In the genomic region with DNA sequence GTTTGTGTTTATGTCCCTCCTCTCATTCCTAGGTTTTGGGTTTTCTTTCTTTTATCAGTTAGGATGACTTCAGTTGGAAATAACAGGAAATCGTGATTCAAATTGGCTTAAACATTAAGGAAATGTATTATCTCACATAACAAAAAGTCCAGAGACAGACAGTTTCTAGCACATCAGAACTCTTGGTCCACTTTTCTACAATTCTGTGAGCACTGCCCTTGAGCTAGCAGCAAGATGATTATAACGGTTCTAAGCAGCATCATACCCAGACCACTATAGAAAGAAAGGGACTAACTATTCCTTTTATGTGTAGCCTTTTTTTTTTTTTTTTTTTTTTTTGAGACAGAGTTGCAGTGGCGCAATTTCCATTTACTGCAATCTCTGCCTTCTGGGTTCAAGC, we compare ENCODE assay signal across 39 cellular contexts. TPM values are rescaled to one million over a fixed set of nuclear protein-coding genes. Genes with fewer than 3 reads are reported as not detected.
"Had no signal": no experiment of that assay in that cellular context is flagged by ENCODE, and none has a peak within 500 bp of the region (broad histone marks: within the 10 kb centered on the region; RNA-seq: fewer than 3 reads in every experiment).

No MANE protein-coding gene starts in this region.

- H3K4me1 ChIP-seq: ascending aorta had no signal

- H3K27ac Mint-ChIP-seq: activated CD4-positive, alpha-beta memory T cell treated with anti-CD3 and anti-CD28 coated beads, Interleukin-2, amount 10 ng/mL, durations not matched to agents 7 days and 5 days; activated CD4-positive, alpha-beta T cell treated with anti-CD3 and anti-CD28 coated beads for 36 hours; activated CD4-positive, alpha-beta T cell treated with anti-CD3 and anti-CD28 coated beads, Interleukin-2, amount 10 ng/mL, durations not matched to agents 7 days and 5 days; activated CD8-positive, alpha-beta memory T cell treated with anti-CD3 and anti-CD28 coated beads, Interleukin-2, amount 10 ng/mL, durations not matched to agents 7 days and 5 days; activated CD8-positive, alpha-beta T cell treated with anti-CD3 and anti-CD28 coated beads, Interleukin-2, amount 10 ng/mL, durations not matched to agents 7 days and 5 days; activated naive CD4-positive, alpha-beta T cell treated with anti-CD3 and anti-CD28 coated beads, Interleukin-2, amount 10 ng/mL, durations not matched to agents 7 days and 5 days; activated naive CD4-positive, alpha-beta T cell treated with anti-CD3 and anti-CD28 coated beads, Interleukin-2, amount 50 U/mL, for 24 hours; activated naive CD8-positive, alpha-beta T cell; activated naive CD8-positive, alpha-beta T cell treated with anti-CD3 and anti-CD28 coated beads, Interleukin-2, amount 10 ng/mL, durations not matched to agents 7 days and 5 days; activated naive CD8-positive, alpha-beta T cell treated with anti-CD3 and anti-CD28 coated beads, Interleukin-2, amount 50 U/mL, for 24 hours; activated T-cell treated with anti-CD3 and anti-CD28 coated beads, Interleukin-2, amount 50 U/mL, for 24 hours; activated T-helper 2 cell treated with anti-CD3 and anti-CD28 coated beads, Interferon-gamma antibody, Interleukin-2, Interleukin-4, amounts not matched to agents 10 μg/mL and 5 μg/mL and 100 μg/mL, durations not matched to agents 14 hours and 24 hours and 36 hours; brain; T-cell; T-helper 2 cell treated with Interferon-gamma antibody and Interleukin-4, amounts not matched to agents 5 μg/mL and 100 μg/mL, for 36 hours had no signal

- H3K9me3 ChIP-seq: ascending aorta had no signal

- H3K36me3 Mint-ChIP-seq: activated naive CD4-positive, alpha-beta T cell treated with anti-CD3 and anti-CD28 coated beads, Interleukin-2, amount 10 ng/mL, durations not matched to agents 7 days and 5 days; activated naive CD4-positive, alpha-beta T cell treated with anti-CD3 and anti-CD28 coated beads, Interleukin-2, amount 50 U/mL, for 24 hours; activated naive CD8-positive, alpha-beta T cell; activated naive CD8-positive, alpha-beta T cell treated with anti-CD3 and anti-CD28 coated beads, Interleukin-2, amount 10 ng/mL, durations not matched to agents 7 days and 5 days; brain; T-cell had no signal

- DNase-seq: activated CD4-positive, alpha-beta memory T cell treated with anti-CD3 and anti-CD28 coated beads, Interleukin-2, amount 10 ng/mL, durations not matched to agents 7 days and 5 days; activated CD4-positive, alpha-beta T cell treated with anti-CD3 and anti-CD28 coated beads for 1 hour; activated CD4-positive, alpha-beta T cell treated with anti-CD3 and anti-CD28 coated beads for 36 hours; activated CD4-positive, alpha-beta T cell treated with anti-CD3 and anti-CD28 coated beads for 48 hours; activated CD4-positive, alpha-beta T cell treated with anti-CD3 and anti-CD28 coated beads, Interleukin-2, amount 10 ng/mL, durations not matched to agents 7 days and 5 days; activated CD4-positive, alpha-beta T cell treated with anti-CD3 and anti-CD28 coated beads, Interleukin-2, amount 50 U/mL, for 48 hours; activated CD4-positive, CD25-positive, alpha-beta regulatory T cell; activated CD8-positive, alpha-beta memory T cell treated with anti-CD3 and anti-CD28 coated beads for 24 hours; activated CD8-positive, alpha-beta memory T cell treated with anti-CD3 and anti-CD28 coated beads, Interleukin-2, amount 10 ng/mL, durations not matched to agents 7 days and 5 days; activated CD8-positive, alpha-beta memory T cell treated with anti-CD3 and anti-CD28 coated beads, Interleukin-2, amount 50 U/mL, for 48 hours; activated CD8-positive, alpha-beta T cell treated with anti-CD3 and anti-CD28 coated beads, Interleukin-2, amount 10 ng/mL, durations not matched to agents 7 days and 5 days; activated effector memory CD4-positive, alpha-beta T cell treated with Interleukin-2 at 50 U/mL for 16 hours; activated gamma-delta T cell; activated naive CD4-positive, alpha-beta T cell treated with anti-CD3 and anti-CD28 coated beads, Interleukin-2, amount 10 ng/mL, durations not matched to agents 7 days and 5 days; activated naive CD4-positive, alpha-beta T cell treated with Interleukin-2 at 50 U/mL for 16 hours; activated naive CD8-positive, alpha-beta T cell treated with anti-CD3 and anti-CD28 coated beads, Interleukin-2, amount 10 ng/mL, durations not matched to agents 7 days and 5 days; activated naive CD8-positive, alpha-beta T cell treated with anti-CD3 and anti-CD28 coated beads, Interleukin-2, amount 50 U/mL, for 24 hours; activated T-cell treated with anti-CD3 and anti-CD28 coated beads, Interleukin-2, amount 50 U/mL, for 24 hours; activated T-cell treated with anti-CD3 and anti-CD28 coated beads, Interleukin-2, amount 50 U/mL, for 48 hours; amygdala; anterior cingulate cortex; caudate nucleus; cerebellar nuclear complex; T-cell; T-helper 2 cell; T-helper 9 cell had no signal

- H3K4me3 Mint-ChIP-seq: activated CD4-positive, alpha-beta memory T cell treated with anti-CD3 and anti-CD28 coated beads, Interleukin-2, amount 10 ng/mL, durations not matched to agents 7 days and 5 days; activated CD4-positive, alpha-beta T cell treated with anti-CD3 and anti-CD28 coated beads for 36 hours; activated CD4-positive, alpha-beta T cell treated with anti-CD3 and anti-CD28 coated beads, Interleukin-2, amount 10 ng/mL, durations not matched to agents 7 days and 5 days; activated CD8-positive, alpha-beta memory T cell treated with anti-CD3 and anti-CD28 coated beads, Interleukin-2, amount 10 ng/mL, durations not matched to agents 7 days and 5 days; activated CD8-positive, alpha-beta T cell treated with anti-CD3 and anti-CD28 coated beads, Interleukin-2, amount 10 ng/mL, durations not matched to agents 7 days and 5 days; activated naive CD4-positive, alpha-beta T cell treated with anti-CD3 and anti-CD28 coated beads, Interleukin-2, amount 10 ng/mL, durations not matched to agents 7 days and 5 days; activated naive CD4-positive, alpha-beta T cell treated with anti-CD3 and anti-CD28 coated beads, Interleukin-2, amount 50 U/mL, for 24 hours; activated naive CD8-positive, alpha-beta T cell; activated naive CD8-positive, alpha-beta T cell treated with anti-CD3 and anti-CD28 coated beads, Interleukin-2, amount 10 ng/mL, durations not matched to agents 7 days and 5 days; activated naive CD8-positive, alpha-beta T cell treated with anti-CD3 and anti-CD28 coated beads, Interleukin-2, amount 50 U/mL, for 24 hours; activated T-cell treated with anti-CD3 and anti-CD28 coated beads, Interleukin-2, amount 50 U/mL, for 24 hours; brain; central memory CD8-positive, alpha-beta T cell; T-cell; T-helper 2 cell treated with Interferon-gamma antibody and Interleukin-4, amounts not matched to agents 5 μg/mL and 100 μg/mL, for 36 hours had no signal

- H3K36me3 ChIP-seq: ascending aorta, cardiac muscle cell had no signal

- H3K4me3 ChIP-seq: ascending aorta, cardiac muscle cell had no signal

- H3K27me3 ChIP-seq: ascending aorta had no signal

- ATAC-seq: activated CD4-positive, alpha-beta T cell treated with anti-CD3 and anti-CD28 coated beads for 36 hours; activated CD4-positive, CD25-positive, alpha-beta regulatory T cell treated with anti-CD3 and anti-CD28 coated beads, Interleukin-2, amount 50 U/mL, for 24 hours; activated CD8-positive, alpha-beta memory T cell treated with anti-CD3 and anti-CD28 coated beads, Interleukin-2, amount 10 ng/mL, durations not matched to agents 7 days and 5 days; activated CD8-positive, alpha-beta T cell treated with anti-CD3 and anti-CD28 coated beads, Interleukin-2, amount 10 ng/mL, durations not matched to agents 7 days and 5 days; activated naive CD8-positive, alpha-beta T cell treated with anti-CD3 and anti-CD28 coated beads, Interleukin-2, amount 50 U/mL, for 24 hours; T-cell had no signal

- H3K27ac ChIP-seq: ascending aorta, cardiac muscle cell, VCaP had no signal

- H3K4me1 Mint-ChIP-seq: activated CD4-positive, alpha-beta memory T cell treated with anti-CD3 and anti-CD28 coated beads, Interleukin-2, amount 10 ng/mL, durations not matched to agents 7 days and 5 days; activated CD4-positive, alpha-beta T cell treated with anti-CD3 and anti-CD28 coated beads for 36 hours; activated CD4-positive, alpha-beta T cell treated with anti-CD3 and anti-CD28 coated beads, Interleukin-2, amount 10 ng/mL, durations not matched to agents 7 days and 5 days; activated CD8-positive, alpha-beta memory T cell treated with anti-CD3 and anti-CD28 coated beads, Interleukin-2, amount 10 ng/mL, durations not matched to agents 7 days and 5 days; activated naive CD4-positive, alpha-beta T cell treated with anti-CD3 and anti-CD28 coated beads, Interleukin-2, amount 10 ng/mL, durations not matched to agents 7 days and 5 days; activated naive CD4-positive, alpha-beta T cell treated with anti-CD3 and anti-CD28 coated beads, Interleukin-2, amount 50 U/mL, for 24 hours; activated naive CD8-positive, alpha-beta T cell treated with anti-CD3 and anti-CD28 coated beads, Interleukin-2, amount 10 ng/mL, durations not matched to agents 7 days and 5 days; activated naive CD8-positive, alpha-beta T cell treated with anti-CD3 and anti-CD28 coated beads, Interleukin-2, amount 50 U/mL, for 24 hours; brain; central memory CD8-positive, alpha-beta T cell; T-cell had no signal

RNA-seq across cellular contexts. Expression of gene FCGR2B, which starts 18.9 kb away (rescaled TPM):
- total RNA-seq: activated CD4-positive, alpha-beta T cell treated with anti-CD3 and anti-CD28 coated beads for 36 hours; activated CD4-positive, alpha-beta T cell treated with anti-CD3 and anti-CD28 coated beads, Interleukin-2, amount 10 ng/mL, durations not matched to agents 7 days and 5 days; activated CD8-positive, alpha-beta T cell treated with anti-CD3 and anti-CD28 coated beads, Interleukin-2, amount 10 ng/mL, durations not matched to agents 7 days and 5 days; activated T-helper 2 cell treated with anti-CD3 and anti-CD28 coated beads, Interferon-gamma antibody, Interleukin-2, Interleukin-4, amounts not matched to agents 10 μg/mL and 5 μg/mL and 100 μg/mL, durations not matched to agents 14 hours and 24 hours and 36 hours; bronchial epithelial cell; cardiac muscle cell; chondrocyte; T-helper 1 cell treated with Interleukin-12 subunit alpha and Interleukin-12 subunit beta and Interleukin-4 antibody, amounts not matched to agents 30 ng/mL and 1 ng/mL, for 36 hours had no signal
- polyA plus RNA-seq: cardiac muscle cell had no signal

RNA-seq across cellular contexts. Expression of gene FCRLA, which starts 25.1 kb away (rescaled TPM):
- total RNA-seq: activated CD4-positive, alpha-beta memory T cell treated with anti-CD3 and anti-CD28 coated beads, Interleukin-2, amount 10 ng/mL, durations not matched to agents 7 days and 5 days; activated CD4-positive, alpha-beta T cell treated with anti-CD3 and anti-CD28 coated beads for 36 hours; activated CD4-positive, alpha-beta T cell treated with anti-CD3 and anti-CD28 coated beads, Interleukin-2, amount 10 ng/mL, durations not matched to agents 7 days and 5 days; activated CD8-positive, alpha-beta memory T cell treated with anti-CD3 and anti-CD28 coated beads, Interleukin-2, amount 10 ng/mL, durations not matched to agents 7 days and 5 days; activated CD8-positive, alpha-beta T cell treated with anti-CD3 and anti-CD28 coated beads, Interleukin-2, amount 10 ng/mL, durations not matched to agents 7 days and 5 days; activated T-helper 2 cell treated with anti-CD3 and anti-CD28 coated beads, Interferon-gamma antibody, Interleukin-2, Interleukin-4, amounts not matched to agents 10 μg/mL and 5 μg/mL and 100 μg/mL, durations not matched to agents 14 hours and 24 hours and 36 hours; ascending aorta; cardiac muscle cell; chondrocyte; T-helper 1 cell treated with Interleukin-12 subunit alpha and Interleukin-12 subunit beta and Interleukin-4 antibody, amounts not matched to agents 30 ng/mL and 1 ng/mL, for 36 hours had no signal
- polyA plus RNA-seq: cardiac muscle cell had no signal

RNA-seq across cellular contexts. Expression of gene FCRLB, which starts 39.5 kb away (rescaled TPM):
- total RNA-seq: activated CD4-positive, alpha-beta T cell treated with anti-CD3 and anti-CD28 coated beads for 36 hours; activated T-helper 2 cell treated with anti-CD3 and anti-CD28 coated beads, Interferon-gamma antibody, Interleukin-2, Interleukin-4, amounts not matched to agents 10 μg/mL and 5 μg/mL and 100 μg/mL, durations not matched to agents 14 hours and 24 hours and 36 hours; ascending aorta had no signal

RNA-seq across cellular contexts. Expression of gene FCGR3B, which starts 50.9 kb away (rescaled TPM):
- total RNA-seq: activated CD4-positive, alpha-beta memory T cell treated with anti-CD3 and anti-CD28 coated beads, Interleukin-2, amount 10 ng/mL, durations not matched to agents 7 days and 5 days; activated CD4-positive, alpha-beta T cell treated with anti-CD3 and anti-CD28 coated beads for 36 hours; activated CD4-positive, alpha-beta T cell treated with anti-CD3 and anti-CD28 coated beads, Interleukin-2, amount 10 ng/mL, durations not matched to agents 7 days and 5 days; activated CD8-positive, alpha-beta T cell treated with anti-CD3 and anti-CD28 coated beads, Interleukin-2, amount 10 ng/mL, durations not matched to agents 7 days and 5 days; activated naive CD8-positive, alpha-beta T cell treated with anti-CD3 and anti-CD28 coated beads, Interleukin-2, amount 10 ng/mL, durations not matched to agents 7 days and 5 days; activated T-helper 2 cell treated with anti-CD3 and anti-CD28 coated beads, Interferon-gamma antibody, Interleukin-2, Interleukin-4, amounts not matched to agents 10 μg/mL and 5 μg/mL and 100 μg/mL, durations not matched to agents 14 hours and 24 hours and 36 hours; ascending aorta; bronchial epithelial cell; cardiac muscle cell; chondrocyte; T-helper 1 cell treated with Interleukin-12 subunit alpha and Interleukin-12 subunit beta and Interleukin-4 antibody, amounts not matched to agents 30 ng/mL and 1 ng/mL, for 36 hours had no signal
- polyA plus RNA-seq: cardiac muscle cell had no signal
